Comparison of ENCODE assay signal across 1 cellular context in genomic region chr18:54961016-54961423, GRCh38.
TF ChIP-seq lines count a peak whose summit lies in the region.

No MANE protein-coding gene starts in this region.

TF ChIP-seq in GM23338, 12 proteins besides CTCF, POLR2A, EP300 and RAD21:
- TF ChIP-seq ZNF462 (CRISPR knock-in tag; IDR thresholded peaks at IDR 0.05) (no peak), STAT1 (IDR thresholded peaks at IDR 0.05; ENCODE audit: unreplicated experiment) (no peak), EZH2phosphoT487 (IDR thresholded peaks at IDR 0.05; ENCODE audit: unreplicated experiment) (no peak), EZH2 (IDR thresholded peaks at IDR 0.05; ENCODE audit: low read depth, unreplicated experiment) (no peak), CREB1 (CRISPR knock-in tag; IDR thresholded peaks at IDR 0.05; ENCODE audit: low read depth) (no peak), JUNB (IDR thresholded peaks at IDR 0.05; ENCODE audit: unreplicated experiment) (no peak)
